26 cellular contexts compared by ENCODE assay signal in the genomic region with DNA sequence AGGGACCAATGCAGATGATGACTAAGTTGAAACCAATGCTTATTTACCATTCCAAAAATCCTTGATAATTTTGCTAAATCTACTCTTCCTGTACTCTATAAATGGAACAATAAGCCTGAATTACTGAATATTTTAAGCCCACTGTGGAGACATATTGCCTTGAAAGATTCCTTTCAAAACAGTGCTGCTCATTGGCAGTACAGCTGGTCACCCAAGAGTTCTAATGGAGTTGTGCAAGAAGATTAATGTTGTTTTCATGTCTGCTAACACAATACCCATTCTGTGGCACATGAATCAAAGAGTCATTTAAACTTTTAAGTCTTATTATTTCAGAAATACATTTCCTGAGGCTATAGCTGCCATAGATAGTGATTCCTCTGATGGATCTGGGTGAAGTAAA.
DNase-seq lines count a peak whose midpoint lies in the region; FAIRE-seq and TF ChIP-seq lines count a peak whose summit lies in the region.
"Had no signal": no experiment of that assay in that cellular context is flagged by ENCODE, and none has a peak within 500 bp of the region (broad histone marks: within the 10 kb centered on the region; RNA-seq: fewer than 3 reads in every experiment).

No MANE protein-coding gene starts in this region.

- no peak overlapping the region for H3K4me3 ChIP-seq in A673 (ENCODE audit: low read depth, low read length, poor library complexity, severe bottlenecking)
- H3K4me3 ChIP-seq in foreskin fibroblast (ENCODE audit: low read depth in 1 of 2, low read length in 2 of 2), result no peak overlapping the region
- H3K4me3 ChIP-seq: A549, BLaER1, GM12878, GM23248, PC-9 had no signal

- POLR2A ChIA-PET in A673 (lab: Charles Lee; ENCODE audit: low non-redundant PET), result no interaction called here

- H3K4me3 Mint-ChIP-seq in activated naive CD4-positive, alpha-beta T cell treated with anti-CD3 and anti-CD28 coated beads, Interleukin-2, amount 10 ng/mL, durations not matched to agents 7 days and 5 days, result no peak overlapping the region
- H3K4me3 Mint-ChIP-seq: CD4-positive, alpha-beta T cell; H9 had no signal

- H3K36me3 Mint-ChIP-seq in activated naive CD4-positive, alpha-beta T cell treated with anti-CD3 and anti-CD28 coated beads, Interleukin-2, amount 10 ng/mL, durations not matched to agents 7 days and 5 days, result no peaks in the 10 kb centered on the region

- intact Hi-C loops in A673 (cut with micrococcal nuclease; ENCODE audit: unreplicated experiment), result no loop called here

- DNase-seq in A673 (ENCODE audit: low spot score) (peak; percentile 80), GM12892 (ENCODE audit: insufficient read length) (no peak), amniotic epithelial cell (ENCODE audit: low read depth) (peak; percentile 43), foreskin fibroblast (peak; percentile 10 to 14), T-helper 2 cell (no peak), AG08395 (ENCODE audit: low spot score) (no peak)
- no peak for DNase-seq in activated naive CD4-positive, alpha-beta T cell treated with anti-CD3 and anti-CD28 coated beads, Interleukin-2, amount 10 ng/mL, durations not matched to agents 7 days and 5 days
- DNase-seq: Caco-2; CD4-positive, alpha-beta T cell; DMS 273 treated with DMSO at 0.1 percent for 48 hours; DMS79 treated with DMSO at 0.1 percent for 48 hours; GM23248; H9; NCI-H1092 treated with DMSO at 0.1 percent for 48 hours; NCI-H146; NCI-H2029; NCI-H2227 treated with DMSO at 0.1 percent for 48 hours; NCI-H510A; NCI-H748 treated with DMSO at 0.1 percent for 48 hours; PC-9; SIG-M5 had no signal

- H3K9me3 Mint-ChIP-seq in activated naive CD4-positive, alpha-beta T cell treated with anti-CD3 and anti-CD28 coated beads, Interleukin-2, amount 10 ng/mL, durations not matched to agents 7 days and 5 days, result peaks cover 3% of the 10 kb centered on the region

- H3K36me3 ChIP-seq in A673 (ENCODE audit: insufficient read depth, low read length, poor library complexity, severe bottlenecking), result no peaks in the 10 kb centered on the region
- H3K36me3 ChIP-seq: BLaER1 had no signal

- BruUV-seq in A673 (replicated peaks; lab: Mats Ljungman, UMichigan), result no TSS peak

- no peak overlapping the region for H3K27ac ChIP-seq in A673 (ENCODE audit: low read depth, low read length, poor library complexity, severe bottlenecking)
- H3K27ac ChIP-seq: A549, BLaER1, GM23248, KMS-11, PC-9 had no signal

- CTCF ChIA-PET in A673 (lab: Charles Lee), result no interaction called here
- CTCF ChIA-PET in activated naive CD4-positive, alpha-beta T cell treated with anti-CD3 and anti-CD28 coated beads, Interleukin-2, amount 10 ng/mL, durations not matched to agents 7 days and 5 days (lab: Charles Lee), result no interaction called here

- FAIRE-seq in GM12892 (lab: Jason Lieb, UNC), result peak; percentile 27
- FAIRE-seq: A549, GM12878, HTR-8/SVneo had no signal

- no peak overlapping the region for H3K27ac Mint-ChIP-seq in activated naive CD4-positive, alpha-beta T cell treated with anti-CD3 and anti-CD28 coated beads, Interleukin-2, amount 10 ng/mL, durations not matched to agents 7 days and 5 days
- H3K27ac Mint-ChIP-seq: CD4-positive, alpha-beta T cell; H9 had no signal

- H3K4me1 Mint-ChIP-seq in activated naive CD4-positive, alpha-beta T cell treated with anti-CD3 and anti-CD28 coated beads, Interleukin-2, amount 10 ng/mL, durations not matched to agents 7 days and 5 days, result no peaks in the 10 kb centered on the region
- H3K4me1 Mint-ChIP-seq: H9 had no signal

- no peaks in the 10 kb centered on the region for H3K9me3 ChIP-seq in A673 (ENCODE audit: low read depth, low read length, poor library complexity, severe bottlenecking)
- H3K9me3 ChIP-seq: A549, BLaER1, Caco-2 had no signal

- TF ChIP-seq CTCF in A673 (conservative IDR thresholded peaks at IDR 0.05; ENCODE audit: low read depth, low read length) (no peak), foreskin fibroblast (IDR thresholded peaks at IDR 0.05; ENCODE audit: low read depth, low read length) (no peak)

- peaks cover 13% of the 10 kb centered on the region for H3K4me1 ChIP-seq in A673 (ENCODE audit: insufficient read depth, low read length, poor library complexity, severe bottlenecking)
- H3K4me1 ChIP-seq: A549, BLaER1, Caco-2 had no signal

- no peaks in the 10 kb centered on the region for H3K27me3 Mint-ChIP-seq in activated naive CD4-positive, alpha-beta T cell treated with anti-CD3 and anti-CD28 coated beads, Interleukin-2, amount 10 ng/mL, durations not matched to agents 7 days and 5 days
- H3K27me3 Mint-ChIP-seq: CD4-positive, alpha-beta T cell had no signal

- H3K27me3 ChIP-seq in A673 (replicated peaks; ENCODE audit: insufficient read depth, low read depth, low read length, poor library complexity), result no peaks in the 10 kb centered on the region
- H3K27me3 ChIP-seq: BLaER1 had no signal

- no peak for TF ChIP-seq POLR2A in GM12892 (IDR thresholded peaks at IDR 0.05; ENCODE audit: low read depth, low read length)

Comparison
In these comparisons a context has a peak if more than half of its experiments do, and no peak if none do; other contexts are left out.
1. DNase-seq: peak in A673 (single experiment), amniotic epithelial cell (single experiment) and foreskin fibroblast (2 of 2); none in GM12892 (single experiment), activated naive CD4-positive, alpha-beta T cell treated with anti-CD3 and anti-CD28 coated beads, Interleukin-2, amount 10 ng/mL, durations not matched to agents 7 days and 5 days (single experiment), T-helper 2 cell (0 of 5) and AG08395 (single experiment).